Comparison of ENCODE assay signal across 8 cellular contexts in the genomic region with DNA sequence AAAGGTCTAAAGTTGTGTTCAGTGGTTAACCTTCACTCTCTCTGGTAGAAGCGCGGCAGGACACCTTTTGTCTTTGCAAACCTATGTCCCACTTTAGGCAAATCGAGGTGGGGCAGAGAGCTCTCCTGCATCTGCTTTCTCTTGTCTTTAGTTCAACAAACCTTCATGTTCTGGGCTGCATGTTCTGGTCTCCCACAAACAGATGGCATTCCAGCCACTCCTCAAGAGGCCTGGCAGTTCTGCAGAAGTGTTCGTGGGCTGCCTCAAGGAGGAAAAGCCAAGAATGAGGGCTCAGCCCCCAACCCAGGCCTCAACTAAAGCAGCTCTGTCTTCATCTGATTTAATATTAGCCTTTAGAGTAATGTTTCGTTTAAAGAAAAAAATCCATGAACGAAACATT.
"Had no signal": no experiment of that assay in that cellular context is flagged by ENCODE, and none has a peak within 500 bp of the region (broad histone marks: within the 10 kb centered on the region; RNA-seq: fewer than 3 reads in every experiment).

No MANE protein-coding gene starts in this region.

- H3K27ac ChIP-seq: HL-60, KMS-11 had no signal

- H3K9ac ChIP-seq: KMS-11 had no signal

- ATAC-seq: HepG2, K562 had no signal

- H3K4me2 ChIP-seq: KMS-11 had no signal

- DNase-seq: IMR-90, KBM-7, KG1 had no signal

- FAIRE-seq: HepG2, HTR-8/SVneo, K562 had no signal

- H3K4me3 ChIP-seq: K562 had no signal
